ENCODE assay signal across 23 cellular contexts in the genomic region with DNA sequence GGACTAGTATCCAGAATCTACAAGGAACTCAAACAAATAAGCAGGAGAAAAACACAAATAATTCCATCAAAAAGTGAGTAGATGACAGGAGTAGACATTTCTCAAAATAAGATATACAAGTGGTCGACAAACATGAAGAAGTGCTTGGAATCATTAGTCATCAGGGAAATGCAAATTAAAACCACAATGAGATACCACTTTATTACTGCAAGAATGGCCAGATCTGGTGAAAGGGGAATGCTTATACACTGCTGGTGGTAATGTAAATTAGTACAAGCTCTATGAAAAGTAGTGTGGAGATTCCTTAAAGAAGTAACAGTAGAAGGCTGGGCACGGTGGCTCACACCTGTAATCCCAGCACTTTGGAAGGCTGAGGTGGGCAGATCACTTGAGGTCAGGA.
DNase-seq lines count a peak whose midpoint lies in the region; ATAC-seq and TF ChIP-seq lines count a peak whose summit lies in the region.
"Had no signal": no experiment of that assay in that cellular context is flagged by ENCODE, and none has a peak within 500 bp of the region (broad histone marks: within the 10 kb centered on the region; RNA-seq: fewer than 3 reads in every experiment).

No MANE protein-coding gene starts in this region.

- POLR2A ChIA-PET in A673 (lab: Charles Lee; ENCODE audit: low non-redundant PET), result no interaction called here

- no peak overlapping the region for H3K9ac ChIP-seq in Karpas-422 (ENCODE audit: low read length)
- H3K9ac ChIP-seq: KMS-11 had no signal

- H3K27ac ChIP-seq in A673 (ENCODE audit: low read depth, low read length, poor library complexity, severe bottlenecking) (no peak overlapping the region), Karpas-422 (ENCODE audit: low read length) (no peak overlapping the region)
- H3K27ac ChIP-seq: esophagus squamous epithelium, heart left ventricle, KMS-11, pancreas, stomach had no signal

- H3K9me3 ChIP-seq in A673 (ENCODE audit: low read depth, low read length, poor library complexity, severe bottlenecking) (no peaks in the 10 kb centered on the region), Karpas-422 (ENCODE audit: low read length) (no peaks in the 10 kb centered on the region)
- H3K9me3 ChIP-seq: esophagus squamous epithelium, heart left ventricle, pancreas, stomach had no signal

- H2AFZ ChIP-seq in Karpas-422 (ENCODE audit: low read length), result no peak overlapping the region

- H3K4me2 ChIP-seq in Karpas-422 (ENCODE audit: low read depth, low read length, poor library complexity, severe bottlenecking), result no peak overlapping the region
- H3K4me2 ChIP-seq: KMS-11 had no signal

- no TSS peak for BruUV-seq in A673 (replicated peaks; lab: Mats Ljungman, UMichigan)

- peaks cover 36% of the 10 kb centered on the region for H3K79me2 ChIP-seq in Karpas-422 (ENCODE audit: low read length)

- CTCF ChIA-PET in A673 (lab: Charles Lee), result no interaction called here

- intact Hi-C loops in A673 (cut with micrococcal nuclease; ENCODE audit: unreplicated experiment), result no loop called here

- DNase-seq in A673 (ENCODE audit: low spot score) (peak; percentile 58), Karpas-422 (peak; percentile 60), RPMI7951 (ENCODE audit: low read depth) (peak; percentile 37), choroid plexus epithelial cell (ENCODE audit: low read depth) (peak; percentile 47), GM19240 (ENCODE audit: insufficient read length, low spot score) (no peak)
- DNase-seq: ACHN; activated CD4-positive, alpha-beta memory T cell treated with anti-CD3 and anti-CD28 coated beads, Interleukin-2, amount 10 ng/mL, durations not matched to agents 7 days and 5 days; activated naive CD8-positive, alpha-beta T cell treated with anti-CD3 and anti-CD28 coated beads, Interleukin-2, amount 10 ng/mL, durations not matched to agents 7 days and 5 days; CD4-positive, alpha-beta T cell; effector CD4-positive, alpha-beta T cell; esophagus squamous epithelium; heart left ventricle; NCI-H1436 treated with DMSO at 0.1 percent for 48 hours; NCI-H2171 treated with DMSO at 0.1 percent for 48 hours; NCI-H69; pancreas; stomach had no signal

- H3K4me3 ChIP-seq in A673 (ENCODE audit: low read depth, low read length, poor library complexity, severe bottlenecking) (no peak overlapping the region), Karpas-422 (ENCODE audit: low read length) (no peak overlapping the region), choroid plexus epithelial cell (ENCODE audit: low read depth, low read length) (no peak overlapping the region)
- H3K4me3 ChIP-seq: esophagus squamous epithelium, heart left ventricle, lung, pancreas, stomach had no signal

- H3K4me1 ChIP-seq in A673 (ENCODE audit: insufficient read depth, low read length, poor library complexity, severe bottlenecking), result peaks cover 5% of the 10 kb centered on the region
- peaks cover 38% of the 10 kb centered on the region for H3K4me1 ChIP-seq in Karpas-422 (ENCODE audit: low read length)

- TF ChIP-seq CTCF in A673 (conservative IDR thresholded peaks at IDR 0.05; ENCODE audit: low read depth, low read length), result no peak
- no peak for TF ChIP-seq CTCF in choroid plexus epithelial cell (conservative IDR thresholded peaks at IDR 0.05; ENCODE audit: low read depth, low read length)

- no peak for ATAC-seq in GM21360 (IDR thresholded peaks at IDR 0.05; ENCODE audit: unreplicated experiment)
- ATAC-seq in GM21515 (IDR thresholded peaks at IDR 0.05; ENCODE audit: unreplicated experiment), result no peak
- no peak for ATAC-seq in GM21786 (IDR thresholded peaks at IDR 0.05; ENCODE audit: unreplicated experiment)
- ATAC-seq: HCT116, heart left ventricle, pancreas had no signal

- no peaks in the 10 kb centered on the region for H3K9me2 ChIP-seq in Karpas-422 (replicated peaks; ENCODE audit: insufficient read depth, low read length)

- H3K36me3 ChIP-seq in A673 (ENCODE audit: insufficient read depth, low read length, poor library complexity, severe bottlenecking) (no peaks in the 10 kb centered on the region), Karpas-422 (ENCODE audit: insufficient read depth, low read length) (no peaks in the 10 kb centered on the region)
- H3K36me3 ChIP-seq: esophagus squamous epithelium, heart left ventricle, pancreas, stomach had no signal

- H4K20me1 ChIP-seq in Karpas-422 (ENCODE audit: insufficient read depth, low read depth, low read length), result no peaks in the 10 kb centered on the region

- H3K27me3 ChIP-seq in A673 (replicated peaks; ENCODE audit: insufficient read depth, low read depth, low read length, poor library complexity) (no peaks in the 10 kb centered on the region), Karpas-422 (ENCODE audit: low read length) (no peaks in the 10 kb centered on the region)
- H3K27me3 ChIP-seq: esophagus squamous epithelium, heart left ventricle, pancreas, stomach had no signal
